Comparison of ENCODE assay signal across 8 cellular contexts in genomic region chr19:53333466-53334449, GRCh38. TPM values are rescaled to one million over a fixed set of nuclear protein-coding genes. Genes with fewer than 3 reads are reported as not detected.
DNase-seq lines count a peak whose midpoint lies in the region; TF ChIP-seq lines count a peak whose summit lies in the region.

Gene ZNF845 (plus strand): TSS chr19:53333749. CDS start chr19:53341308, 7,559 bp downstream.

- no peaks in the 10 kb centered on the region for H3K9me2 ChIP-seq in Loucy (replicated peaks; ENCODE audit: low read depth, low read length)

- peak within 1 kb of the TSS; percentile 64 for H3K18ac ChIP-seq in neuronal stem cell (ENCODE audit: low read length)

- no peak within 1 kb of the TSS for H2BK120ac ChIP-seq in neuronal stem cell (ENCODE audit: low read depth, low read length)

- H2BK12ac ChIP-seq in neuronal stem cell (ENCODE audit: low read length) = no peak within 1 kb of the TSS

- no peak within 1 kb of the TSS for H3K4ac ChIP-seq in neuronal stem cell (ENCODE audit: low read length)

- WGBS in neuronal stem cell (ENCODE audit: extremely low coverage in 2 of 2, insufficient read length in 2 of 2, insufficient replicate concordance in 1 of 2), 2 donors = no CpG with 5 or more reads among the region's 61 CpGs

- DNase-seq in ELR (ENCODE audit: low read depth) = peak; percentile 93
- DNase-seq in H4 (ENCODE audit: low spot score) = peak; percentile 86
- peak; percentile 80 to 85 for DNase-seq in SHP77 (lab: John Stamatoyannopoulos, UW)
- DNase-seq in activated gamma-delta T cell treated with Interleukin-2 at 50 U/mL for 16 hours = peak; percentile 95
- DNase-seq in foreskin melanocyte = peak; percentile 82
- peak; percentile 91 for DNase-seq in neuronal stem cell (ENCODE audit: low spot score)

- H2BK5ac ChIP-seq in neuronal stem cell (ENCODE audit: low read length) = peak within 1 kb of the TSS; percentile 42

- H3K36me3 ChIP-seq in Loucy (ENCODE audit: insufficient read depth, low read length) = no peaks in the 10 kb centered on the region
- peaks cover 5 to 19% of the 10 kb centered on the region in 2 donors for H3K36me3 ChIP-seq in neuronal stem cell (replicated peaks in 1 of 2; ENCODE audit: control insufficient read depth in 2 of 2, insufficient read depth in 2 of 2, low read length in 2 of 2)
- peaks cover 0 to 12% (median 8%) of the 10 kb centered on the region in 5 donors for H3K36me3 ChIP-seq in subcutaneous abdominal adipose tissue (ENCODE audit: control insufficient read depth in 5 of 5, insufficient read depth in 5 of 5, low read length in 5 of 5)

- peak within 1 kb of the TSS; percentile 92 for H3K4me3 ChIP-seq in Loucy (ENCODE audit: low read length, poor library complexity, severe bottlenecking)
- H3K4me3 ChIP-seq in neuronal stem cell (ENCODE audit: low read length in 2 of 2) = peak within 1 kb of the TSS; percentile 93 to 94
- H3K4me3 ChIP-seq in subcutaneous abdominal adipose tissue (ENCODE audit: low read depth in 1 of 5, low read length in 5 of 5) = peak within 1 kb of the TSS; percentile 80 to 99 (median 93)

- no peak within 1 kb of the TSS for H4K91ac ChIP-seq in neuronal stem cell (ENCODE audit: low read depth, low read length, poor library complexity)

- no peak within 1 kb of the TSS for H4K8ac ChIP-seq in neuronal stem cell (ENCODE audit: low read depth, low read length)

- H2BK15ac ChIP-seq in neuronal stem cell (ENCODE audit: low read length) = no peak within 1 kb of the TSS

- H3K4me2 ChIP-seq in Loucy (ENCODE audit: low read depth, low read length, poor library complexity, severe bottlenecking) (peak within 1 kb of the TSS; percentile 85), neuronal stem cell (ENCODE audit: insufficient read depth, low read length, poor library complexity, severe bottlenecking) (peak within 1 kb of the TSS; percentile 69)

- peak within 1 kb of the TSS; percentile 74 for H3K27ac ChIP-seq in neuronal stem cell (replicated peaks; ENCODE audit: low read length)
- H3K27ac ChIP-seq in subcutaneous abdominal adipose tissue (ENCODE audit: low read depth, low read length) = peak within 1 kb of the TSS; percentile 46

- TF ChIP-seq CTCF in Loucy (conservative IDR thresholded peaks at IDR 0.05; ENCODE audit: low read length) = no peak

- H4K20me1 ChIP-seq in Loucy (ENCODE audit: insufficient read depth, low read length, poor library complexity, severe bottlenecking) = peaks cover 3% of the 10 kb centered on the region

- no peak within 1 kb of the TSS for H3K14ac ChIP-seq in neuronal stem cell (ENCODE audit: low read length)

- peaks cover 5% of the 10 kb centered on the region for H3K79me1 ChIP-seq in neuronal stem cell (ENCODE audit: low read depth, low read length)

- no peaks in the 10 kb centered on the region for H3F3A ChIP-seq in Loucy (ENCODE audit: low read depth)

- no peak within 1 kb of the TSS for H2AK5ac ChIP-seq in neuronal stem cell (ENCODE audit: low read depth, low read length)

- H2AFZ ChIP-seq in Loucy (ENCODE audit: low read length) = peak within 1 kb of the TSS; percentile 100
- H2AFZ ChIP-seq in neuronal stem cell (ENCODE audit: low read length) = peak within 1 kb of the TSS; percentile 99

- H3K9ac ChIP-seq in Loucy (ENCODE audit: low read depth, low read length, poor library complexity, severe bottlenecking) = peak within 1 kb of the TSS; percentile 91
- peak within 1 kb of the TSS; percentile 54 for H3K9ac ChIP-seq in neuronal stem cell (ENCODE audit: low read depth, low read length, poor library complexity)
- peak within 1 kb of the TSS; percentile 58 to 89 (median 77) for H3K9ac ChIP-seq in subcutaneous abdominal adipose tissue (ENCODE audit: low read length in 5 of 5)

- H3K9me3 ChIP-seq in Loucy (ENCODE audit: insufficient read depth, low read depth, low read length) (no peaks in the 10 kb centered on the region), neuronal stem cell (replicated peaks in 1 of 2; ENCODE audit: control insufficient read depth in 2 of 2, insufficient read depth in 1 of 2, low read depth in 1 of 2, low read length in 2 of 2) (peaks cover 3 to 14% of the 10 kb centered on the region in 2 donors), subcutaneous abdominal adipose tissue (ENCODE audit: control insufficient read depth in 5 of 5, low read length in 5 of 5) (peaks cover 0 to 9% (median 8%) of the 10 kb centered on the region in 5 donors)

- peak within 1 kb of the TSS; percentile 67 for H3K23ac ChIP-seq in neuronal stem cell (ENCODE audit: low read depth, low read length, poor library complexity)

- H3K4me1 ChIP-seq in Loucy (ENCODE audit: insufficient read depth, low read length, poor library complexity, severe bottlenecking) (peaks cover 15% of the 10 kb centered on the region), neuronal stem cell (ENCODE audit: control insufficient read depth in 2 of 2, insufficient read depth in 1 of 2, low read depth in 1 of 2, low read length in 2 of 2) (peaks cover 0 to 2% of the 10 kb centered on the region in 2 donors), subcutaneous abdominal adipose tissue (ENCODE audit: control insufficient read depth in 5 of 5, insufficient read depth in 5 of 5, low read length in 5 of 5) (peaks cover 2 to 19% (median 10%) of the 10 kb centered on the region in 5 donors)

- H3K27me3 ChIP-seq in Loucy (ENCODE audit: insufficient read depth, low read length, poor library complexity, severe bottlenecking) (no peaks in the 10 kb centered on the region), neuronal stem cell (ENCODE audit: control insufficient read depth in 3 of 3, insufficient read depth in 3 of 3, low read depth in 1 of 3, low read length in 3 of 3) (no peaks in the 10 kb centered on the region), subcutaneous abdominal adipose tissue (ENCODE audit: control insufficient read depth in 5 of 5, insufficient read depth in 4 of 5, low read length in 5 of 5) (no peaks in the 10 kb centered on the region)

- peaks cover 26% of the 10 kb centered on the region for H3K79me2 ChIP-seq in Loucy (ENCODE audit: insufficient read depth, low read length)

RNA-seq across cellular contexts. Expression of gene ZNF845, which starts in this region (rescaled TPM):
- total RNA-seq in H4 (2014; rRNA removed; shearing (Covaris generic)) = 6.8 and 7.9 TPM in 2 replicates
- 4.6 TPM for polyA plus RNA-seq in neuronal stem cell (2013, experiment 1 of 2)
- 4.5 TPM for polyA plus RNA-seq in neuronal stem cell (2013, experiment 2 of 2)

Comparison
In these comparisons a context has a peak if more than half of its experiments do, and no peak if none do; other contexts are left out.
1. Peak in every context shown above with its lines: DNase-seq, H3K4me3 ChIP-seq and H3K27ac ChIP-seq.